In the genomic region with DNA sequence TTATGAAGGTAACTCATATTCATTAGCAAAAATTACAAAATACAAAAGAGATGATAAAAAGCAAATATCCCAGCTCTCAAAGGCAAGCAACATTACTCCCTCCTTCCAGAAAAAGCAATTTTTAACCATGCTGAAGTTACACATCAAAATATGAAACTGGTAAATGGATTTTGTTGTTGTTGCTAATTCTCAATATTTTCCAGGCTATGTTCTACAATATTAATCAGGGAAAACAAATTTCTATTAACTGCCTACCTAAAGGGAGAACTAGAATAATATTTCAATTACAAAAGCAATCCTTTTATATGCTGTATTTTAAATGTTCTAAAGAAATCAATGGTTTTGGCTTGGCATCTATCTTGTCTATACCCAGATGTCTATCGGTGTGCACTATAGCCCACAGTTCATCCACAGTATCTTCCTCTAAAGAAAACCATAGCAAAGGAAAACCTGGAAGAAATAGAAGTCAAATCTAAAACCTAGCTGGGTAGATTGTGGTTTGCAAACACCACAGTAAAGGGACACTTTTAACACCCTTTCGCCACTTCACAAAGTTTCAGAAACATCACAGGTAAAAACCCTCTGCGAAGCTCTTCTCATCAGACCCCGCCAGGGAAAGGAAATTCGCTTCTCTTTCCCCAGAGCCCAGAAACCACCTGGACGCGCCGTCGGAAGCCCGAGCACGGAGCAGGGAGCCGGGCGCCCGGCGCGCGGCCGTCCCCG, we compare ENCODE assay signal across 8 cellular contexts. TPM values are rescaled to one million over a fixed set of nuclear protein-coding genes. Genes with fewer than 3 reads are reported as not detected.
DNase-seq lines count a peak whose midpoint lies in the region; ATAC-seq and TF ChIP-seq lines count a peak whose summit lies in the region.

No MANE protein-coding gene starts in this region.

- no peak overlapping the region for H2BK5ac ChIP-seq in mesendoderm (ENCODE audit: low read length)

- no peak overlapping the region for H2BK120ac ChIP-seq in mesendoderm (ENCODE audit: low read depth, low read length)

- no peak overlapping the region for H4K8ac ChIP-seq in mesendoderm (ENCODE audit: low read depth, low read length)

- no peak overlapping the region for H4K5ac ChIP-seq in mesendoderm (ENCODE audit: low read length)

- peak overlapping the region; percentile 89 for H3K56ac ChIP-seq in mesendoderm (ENCODE audit: low read length)

- no peak overlapping the region for H2AK5ac ChIP-seq in mesendoderm (ENCODE audit: low read length)

- H3K4ac ChIP-seq in mesendoderm (ENCODE audit: low read depth, low read length): no peak overlapping the region

- no peaks in the 10 kb centered on the region for H3K36me3 ChIP-seq in ascending aorta
- H3K36me3 ChIP-seq in mesendoderm (ENCODE audit: control insufficient read depth, insufficient read depth, low read length): no peaks in the 10 kb centered on the region

- no peak overlapping the region for H3K23ac ChIP-seq in mesendoderm (ENCODE audit: low read length)

- H3K27me3 ChIP-seq in ascending aorta (no peaks in the 10 kb centered on the region), mesendoderm (ENCODE audit: insufficient read depth, low read length, poor library complexity) (no peaks in the 10 kb centered on the region)

- H3K79me1 ChIP-seq in mesendoderm (ENCODE audit: low read length): peaks cover 2% of the 10 kb centered on the region

- no peak overlapping the region for H2BK15ac ChIP-seq in mesendoderm (replicated peaks; ENCODE audit: low read depth)

- peak overlapping the region; percentile 76 for H3K9ac ChIP-seq in mesendoderm (ENCODE audit: low read length)

- H3K4me2 ChIP-seq in mesendoderm (ENCODE audit: low read length): peak overlapping the region; percentile 46

- peak overlapping the region; percentile 28 for H3K18ac ChIP-seq in mesendoderm (ENCODE audit: low read length)

- no peaks in the 10 kb centered on the region for H3K9me3 ChIP-seq in ascending aorta

- DNase-seq in DMS53 (lab: John Stamatoyannopoulos, UW) (peak; percentile 52), DMS53 treated with DMSO at 0.1 percent for 48 hours (lab: John Stamatoyannopoulos, UW; ENCODE audit: unreplicated experiment) (no peak), ascending aorta (ENCODE audit: low spot score in 2 of 2) (no peak), mesendoderm (peak; percentile 46), CD1c-positive myeloid dendritic cell (ENCODE audit: extremely low spot score) (no peak), DMS153 (lab: John Stamatoyannopoulos, UW) (no peak)

- peaks cover under 1% of the 10 kb centered on the region for H3K79me2 ChIP-seq in mesendoderm (ENCODE audit: control insufficient read depth, insufficient read depth, low read length)

- peak overlapping the region; percentile 75 to 80 for H3K4me3 ChIP-seq in ascending aorta
- peak overlapping the region; percentile 80 for H3K4me3 ChIP-seq in mesendoderm (ENCODE audit: low read length)

- H3K27ac ChIP-seq in ascending aorta (peak overlapping the region; percentile 91 to 93), mesendoderm (ENCODE audit: low read depth, low read length) (no peak overlapping the region)

- H3K4me1 ChIP-seq in ascending aorta: peaks cover 0 to 13% of the 10 kb centered on the region in 2 donors
- H3K4me1 ChIP-seq in mesendoderm (ENCODE audit: control insufficient read depth, low read depth, low read length): peaks cover 6% of the 10 kb centered on the region

- no peak for TF ChIP-seq CTCF in ascending aorta (IDR thresholded peaks at IDR 0.05)

- intact Hi-C loops in ascending aorta (cut with DNase I): loop anchor here (5.0 kb wide), 1 partner anchor 272 kb away; a partner anchor contains a TSS

- no CpG with 5 or more reads among the region's 19 CpGs for WGBS in mesendoderm (ENCODE audit: extremely low coverage, insufficient coverage, low lambda C conversion rate)

- peak; percentile 17 for ATAC-seq in HG03064 (IDR thresholded peaks at IDR 0.05; ENCODE audit: low read depth, unreplicated experiment)
- ATAC-seq in HG03469 (IDR thresholded peaks at IDR 0.05; ENCODE audit: unreplicated experiment): no peak

RNA-seq across cellular contexts. Expression of a gene that starts 32.0 kb away (rescaled TPM):
- 37.8 TPM for total RNA-seq in ascending aorta
- 15.5 TPM for polyA plus RNA-seq in mesendoderm (2013, experiment 1 of 2)
- 16.7 TPM for polyA plus RNA-seq in mesendoderm (2013, experiment 2 of 2)

Comparison
In these comparisons a context has a peak if more than half of its experiments do, and no peak if none do; other contexts are left out.
1. DNase-seq: peak in DMS53 (single experiment) and mesendoderm (single experiment); none in DMS53 treated with DMSO at 0.1 percent for 48 hours (single experiment), ascending aorta (0 of 2), CD1c-positive myeloid dendritic cell (single experiment) and DMS153 (single experiment).